23 cellular contexts compared by ENCODE assay signal in the genomic region with DNA sequence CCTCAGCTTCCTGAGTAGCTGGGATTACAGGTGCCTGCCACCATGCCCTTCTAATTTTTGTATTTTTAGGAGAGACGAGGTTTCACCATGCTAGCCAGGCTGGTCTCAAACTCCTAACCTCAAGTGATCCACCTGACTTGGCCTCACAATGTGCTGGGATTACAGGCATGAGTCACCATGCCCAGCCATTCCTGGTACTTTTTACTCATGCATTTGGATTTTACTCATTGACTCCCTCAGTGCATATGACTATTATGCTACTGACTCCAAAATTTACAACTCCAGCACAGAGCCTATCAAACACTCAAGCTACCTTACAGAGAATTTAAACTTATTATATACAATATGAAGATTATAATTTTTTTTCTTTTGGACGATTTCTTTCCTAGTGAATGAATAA.
"Had no signal": no experiment of that assay in that cellular context is flagged by ENCODE, and none has a peak within 500 bp of the region (broad histone marks: within the 10 kb centered on the region; RNA-seq: fewer than 3 reads in every experiment).

No MANE protein-coding gene starts in this region.

- H3K27ac Mint-ChIP-seq: effector memory CD8-positive, alpha-beta T cell; natural killer cell; stimulated activated effector memory CD8-positive, alpha-beta T cell treated with anti-CD3 and anti-CD28 coated beads, Interleukin-12 subunit alpha, Interleukin-12 subunit beta, amount 100 ng/mL, for 72 hours had no signal

- H3K27ac ChIP-seq: gastroesophageal sphincter, heart right ventricle, left lung, pancreas, right lobe of liver, stomach, thyroid gland, vagina had no signal

- DNase-seq: cortex of kidney; effector memory CD8-positive, alpha-beta T cell; foreskin fibroblast; glutamatergic neuron; heart right ventricle; hippocampal formation; left cardiac atrium; left lung; natural killer cell; pancreas; right lobe of liver; small intestine; stimulated activated CD4-positive, alpha-beta T cell treated with anti-CD3 and anti-CD28 coated beads, Interleukin-15, amount 100 ng/mL, for 24 hours; stimulated activated CD4-positive, alpha-beta T cell treated with anti-CD3 and anti-CD28 coated beads, Interleukin-4, amount 100 ng/mL, for 1 hour; stimulated activated naive CD4-positive, alpha-beta T cell treated with Interleukin-2 at 50 U/mL for 16 hours; stomach; thyroid gland; trophoblast cell had no signal

- H3K36me3 ChIP-seq: gastroesophageal sphincter, heart right ventricle, left lung, pancreas, right lobe of liver, stomach, thyroid gland, vagina had no signal

- H3K4me1 ChIP-seq: gastroesophageal sphincter, heart right ventricle, left lung, pancreas, right lobe of liver, stomach, thyroid gland, vagina had no signal

- FAIRE-seq: endometrium, islet of Langerhans, pancreas, small intestine had no signal

- H3K9me3 ChIP-seq: gastroesophageal sphincter, pancreas, right lobe of liver, stomach, thyroid gland, vagina had no signal

- H3K27me3 Mint-ChIP-seq: effector memory CD8-positive, alpha-beta T cell had no signal

- H3K4me3 Mint-ChIP-seq: effector memory CD8-positive, alpha-beta T cell; natural killer cell; stimulated activated effector memory CD8-positive, alpha-beta T cell treated with anti-CD3 and anti-CD28 coated beads, Interleukin-12 subunit alpha, Interleukin-12 subunit beta, amount 100 ng/mL, for 72 hours had no signal

- H3K36me3 Mint-ChIP-seq: natural killer cell; stimulated activated effector memory CD8-positive, alpha-beta T cell treated with anti-CD3 and anti-CD28 coated beads, Interleukin-12 subunit alpha, Interleukin-12 subunit beta, amount 100 ng/mL, for 72 hours had no signal

- H3K4me1 Mint-ChIP-seq: natural killer cell; stimulated activated effector memory CD8-positive, alpha-beta T cell treated with anti-CD3 and anti-CD28 coated beads, Interleukin-12 subunit alpha, Interleukin-12 subunit beta, amount 100 ng/mL, for 72 hours had no signal

- H3K27me3 ChIP-seq: gastroesophageal sphincter, heart right ventricle, left lung, pancreas, right lobe of liver, stomach, thyroid gland, vagina had no signal

- H3K4me3 ChIP-seq: gastroesophageal sphincter, heart right ventricle, left lung, pancreas, right lobe of liver, stomach, thyroid gland, vagina had no signal
